Comparison of ENCODE assay signal across 23 cellular contexts in the genomic region with DNA sequence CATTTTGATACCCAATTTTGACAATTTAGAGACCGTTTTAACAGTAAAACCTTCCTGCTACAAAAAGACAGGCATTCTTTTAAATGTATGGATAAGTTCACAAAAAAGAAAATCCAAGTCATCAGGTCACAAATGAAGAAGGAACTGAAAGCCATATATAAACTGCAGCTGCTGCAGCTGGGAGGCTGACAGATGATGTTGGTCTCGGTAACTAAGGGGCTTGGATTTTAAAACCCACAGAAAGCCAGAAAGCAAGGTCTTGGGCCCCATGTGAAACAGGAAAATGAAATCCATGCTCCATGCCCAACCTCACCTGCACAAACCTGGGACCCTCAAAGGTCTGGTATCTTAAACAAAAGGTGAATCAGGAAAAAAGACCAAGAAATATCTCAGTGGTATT.
"Had no signal": no experiment of that assay in that cellular context is flagged by ENCODE, and none has a peak within 500 bp of the region (broad histone marks: within the 10 kb centered on the region; RNA-seq: fewer than 3 reads in every experiment).

No MANE protein-coding gene starts in this region.

- H3K27ac Mint-ChIP-seq: activated CD8-positive, alpha-beta T cell treated with anti-CD3 and anti-CD28 coated beads for 36 hours; activated naive CD8-positive, alpha-beta T cell treated with anti-CD3 and anti-CD28 coated beads for 36 hours; stimulated activated naive B cell treated with anti-CD40 and anti-IgM and Interleukin-4, amounts not matched to agents 10 μg/mL and 1 μg/mL and 100 μg/mL, for 72 hours; WTC11 had no signal

- H3K27me3 Mint-ChIP-seq: activated CD8-positive, alpha-beta T cell treated with anti-CD3 and anti-CD28 coated beads for 36 hours; activated naive CD8-positive, alpha-beta T cell treated with anti-CD3 and anti-CD28 coated beads for 36 hours; naive thymus-derived CD4-positive, alpha-beta T cell; stimulated activated naive B cell treated with anti-CD40 and anti-IgM and Interleukin-4, amounts not matched to agents 10 μg/mL and 1 μg/mL and 100 μg/mL, for 72 hours had no signal

- H3K27me3 ChIP-seq: body of pancreas, colonic mucosa, esophagus squamous epithelium, hepatocyte, neutrophil, thyroid gland, uterus had no signal

- H3K9me3 ChIP-seq: body of pancreas, colonic mucosa, esophagus squamous epithelium, neutrophil, thyroid gland, uterus had no signal

- H3K4me3 ChIP-seq: body of pancreas, colonic mucosa, esophagus squamous epithelium, hepatocyte, thyroid gland, uterus had no signal

- ATAC-seq: activated CD8-positive, alpha-beta T cell treated with anti-CD3 and anti-CD28 coated beads for 36 hours; body of pancreas; left lobe of liver; naive thymus-derived CD4-positive, alpha-beta T cell; stimulated activated naive B cell treated with anti-CD40 and anti-IgM and Interleukin-4, amounts not matched to agents 10 μg/mL and 1 μg/mL and 100 μg/mL, for 72 hours; WTC11 had no signal

- H3K27ac ChIP-seq: body of pancreas, colonic mucosa, esophagus squamous epithelium, hepatocyte, neutrophil, parathyroid adenoma, thyroid gland, uterus had no signal

- H3K4me2 ChIP-seq: hepatocyte had no signal

- H3K9ac ChIP-seq: parathyroid adenoma had no signal

- H3K36me3 ChIP-seq: uterus had no signal

- H3K4me3 Mint-ChIP-seq: activated CD8-positive, alpha-beta T cell treated with anti-CD3 and anti-CD28 coated beads for 36 hours; activated naive CD8-positive, alpha-beta T cell treated with anti-CD3 and anti-CD28 coated beads for 36 hours; naive thymus-derived CD4-positive, alpha-beta T cell; stimulated activated naive B cell treated with anti-CD40 and anti-IgM and Interleukin-4, amounts not matched to agents 10 μg/mL and 1 μg/mL and 100 μg/mL, for 72 hours; WTC11 had no signal

- H3K4me1 Mint-ChIP-seq: stimulated activated naive B cell treated with anti-CD40 and anti-IgM and Interleukin-4, amounts not matched to agents 10 μg/mL and 1 μg/mL and 100 μg/mL, for 72 hours; WTC11 had no signal

- H3K9me3 Mint-ChIP-seq: activated CD8-positive, alpha-beta T cell treated with anti-CD3 and anti-CD28 coated beads for 36 hours; activated naive CD8-positive, alpha-beta T cell treated with anti-CD3 and anti-CD28 coated beads for 36 hours; naive thymus-derived CD4-positive, alpha-beta T cell; stimulated activated naive B cell treated with anti-CD40 and anti-IgM and Interleukin-4, amounts not matched to agents 10 μg/mL and 1 μg/mL and 100 μg/mL, for 72 hours; WTC11 had no signal

- H3K79me2 ChIP-seq: hepatocyte, parathyroid adenoma had no signal

- H2AFZ ChIP-seq: hepatocyte, parathyroid adenoma had no signal

- H3K4me1 ChIP-seq: body of pancreas, colonic mucosa, esophagus squamous epithelium, parathyroid adenoma, thyroid gland, uterus had no signal

- FAIRE-seq: keratinocyte had no signal

- DNase-seq: activated CD4-positive, alpha-beta T cell treated with anti-CD3 and anti-CD28 coated beads for 4 hours; activated CD8-positive, alpha-beta T cell treated with anti-CD3 and anti-CD28 coated beads for 36 hours; activated gamma-delta T cell; activated naive CD8-positive, alpha-beta T cell treated with anti-CD3 and anti-CD28 coated beads for 36 hours; activated T-cell treated with anti-CD3 and anti-CD28 coated beads, Interleukin-2, amount 50 U/mL, for 48 hours; amygdala; body of pancreas; caudate nucleus; colonic mucosa; effector CD4-positive, alpha-beta T cell; esophagus squamous epithelium; naive thymus-derived CD4-positive, alpha-beta T cell; stimulated activated CD4-positive, alpha-beta T cell treated with anti-CD3 and anti-CD28 coated beads, Interleukin-15, amount 100 ng/mL, for 24 hours; stimulated activated CD4-positive, alpha-beta T cell treated with anti-CD3 and anti-CD28 coated beads, Interleukin-4, amount 100 ng/mL, for 1 hour; stimulated activated naive B cell treated with anti-CD40 and anti-IgM and Interleukin-4, amounts not matched to agents 10 μg/mL and 1 μg/mL and 100 μg/mL, for 72 hours; thyroid gland; uterus had no signal
